ENCODE assay signal across 1 cellular context in the genomic region with DNA sequence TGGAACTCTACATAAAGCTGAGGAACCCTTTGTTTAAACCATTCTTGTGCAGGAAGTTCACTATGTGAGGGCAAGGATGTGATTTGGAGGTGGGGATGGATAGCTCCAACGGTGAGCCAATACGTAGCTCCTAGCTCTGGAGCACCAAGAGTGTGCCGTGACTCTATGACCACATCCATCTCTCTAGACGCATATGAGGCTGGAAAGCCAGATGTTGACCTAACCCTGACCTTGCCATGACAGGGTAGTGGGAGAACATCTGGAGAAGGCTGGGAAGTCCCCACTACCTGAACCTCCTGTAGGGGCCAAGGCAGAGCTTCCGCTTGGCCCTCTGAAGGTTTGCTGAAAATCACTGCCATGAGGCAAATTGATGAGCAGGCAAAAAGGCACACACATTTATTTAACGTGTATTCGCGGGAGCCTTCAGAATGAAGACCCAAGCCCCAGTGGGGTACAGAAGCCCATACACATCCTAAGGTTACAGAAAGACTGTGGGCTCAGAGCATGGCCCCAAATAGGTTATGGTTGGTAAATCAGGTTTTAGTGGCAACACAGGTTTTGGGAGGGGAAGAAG.
TF ChIP-seq lines count a peak whose summit lies in the region.

No MANE protein-coding gene starts in this region.

TF ChIP-seq in GM12878, 131 proteins besides CTCF, POLR2A, EP300 and RAD21:
- TF ChIP-seq SUZ12 (IDR thresholded peaks at IDR 0.05; ENCODE audit: unreplicated experiment) (no peak), STAT3 (IDR thresholded peaks at IDR 0.05; ENCODE audit: low read depth, low read length) (no peak), SREBF1 (IDR thresholded peaks at IDR 0.05; ENCODE audit: low read length) (no peak)
- TF ChIP-seq, protein P1, sequence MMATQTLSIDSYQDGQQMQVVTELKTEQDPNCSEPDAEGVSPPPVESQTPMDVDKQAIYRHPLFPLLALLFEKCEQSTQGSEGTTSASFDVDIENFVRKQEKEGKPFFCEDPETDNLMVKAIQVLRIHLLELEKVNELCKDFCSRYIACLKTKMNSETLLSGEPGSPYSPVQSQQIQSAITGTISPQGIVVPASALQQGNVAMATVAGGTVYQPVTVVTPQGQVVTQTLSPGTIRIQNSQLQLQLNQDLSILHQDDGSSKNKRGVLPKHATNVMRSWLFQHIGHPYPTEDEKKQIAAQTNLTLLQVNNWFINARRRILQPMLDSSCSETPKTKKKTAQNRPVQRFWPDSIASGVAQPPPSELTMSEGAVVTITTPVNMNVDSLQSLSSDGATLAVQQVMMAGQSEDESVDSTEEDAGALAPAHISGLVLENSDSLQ (IDR thresholded peaks at IDR 0.05): no peak
- TF ChIP-seq, protein P2, sequence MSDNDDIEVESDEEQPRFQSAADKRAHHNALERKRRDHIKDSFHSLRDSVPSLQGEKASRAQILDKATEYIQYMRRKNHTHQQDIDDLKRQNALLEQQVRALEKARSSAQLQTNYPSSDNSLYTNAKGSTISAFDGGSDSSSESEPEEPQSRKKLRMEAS (IDR thresholded peaks at IDR 0.05; ENCODE audit: low read depth, low read length): no peak
